ENCODE assay signal across 1 cellular context in the genomic region with DNA sequence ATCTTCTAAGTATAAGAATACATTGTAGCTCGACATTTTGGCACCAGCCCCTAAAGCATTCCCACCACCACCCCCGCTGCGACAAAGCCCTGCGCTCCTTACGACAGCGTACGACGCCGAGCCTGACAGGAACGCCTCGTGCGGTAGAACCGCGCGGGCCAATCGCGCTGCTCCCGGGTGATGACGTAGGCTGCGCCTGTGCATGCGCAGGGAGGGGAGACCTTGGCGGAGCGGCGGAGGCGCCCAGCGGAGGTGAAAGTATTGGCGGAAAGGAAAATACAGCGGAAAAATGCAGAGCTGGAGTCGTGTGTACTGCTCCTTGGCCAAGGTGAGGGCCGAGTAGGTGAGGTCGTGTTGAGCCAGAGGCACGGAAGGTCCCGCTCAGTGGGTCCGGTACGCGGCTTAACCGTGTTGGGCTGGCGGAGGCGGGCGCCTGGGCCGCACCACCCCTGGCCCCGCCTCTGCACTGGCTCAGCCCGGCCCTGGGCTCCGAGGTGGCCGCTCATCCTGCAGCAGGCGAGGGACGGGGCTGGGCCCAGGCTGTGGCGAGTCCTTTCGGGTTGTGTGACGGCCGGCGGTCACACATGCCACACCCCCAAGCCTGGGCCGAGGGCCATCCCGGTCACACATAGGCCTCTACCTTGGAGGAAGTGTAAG.
TF ChIP-seq lines count a peak whose summit lies in the region.

A gene with protein sequence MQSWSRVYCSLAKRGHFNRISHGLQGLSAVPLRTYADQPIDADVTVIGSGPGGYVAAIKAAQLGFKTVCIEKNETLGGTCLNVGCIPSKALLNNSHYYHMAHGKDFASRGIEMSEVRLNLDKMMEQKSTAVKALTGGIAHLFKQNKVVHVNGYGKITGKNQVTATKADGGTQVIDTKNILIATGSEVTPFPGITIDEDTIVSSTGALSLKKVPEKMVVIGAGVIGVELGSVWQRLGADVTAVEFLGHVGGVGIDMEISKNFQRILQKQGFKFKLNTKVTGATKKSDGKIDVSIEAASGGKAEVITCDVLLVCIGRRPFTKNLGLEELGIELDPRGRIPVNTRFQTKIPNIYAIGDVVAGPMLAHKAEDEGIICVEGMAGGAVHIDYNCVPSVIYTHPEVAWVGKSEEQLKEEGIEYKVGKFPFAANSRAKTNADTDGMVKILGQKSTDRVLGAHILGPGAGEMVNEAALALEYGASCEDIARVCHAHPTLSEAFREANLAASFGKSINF (plus strand): TSS at position 222 of the 657 bp plus-strand sequence. CDS start 68 bp downstream, at position 290.

TF ChIP-seq in HepG2, 621 proteins besides CTCF, POLR2A, EP300 and RAD21 (continued from another document and continues in another):
- TF ChIP-seq, protein P1, sequence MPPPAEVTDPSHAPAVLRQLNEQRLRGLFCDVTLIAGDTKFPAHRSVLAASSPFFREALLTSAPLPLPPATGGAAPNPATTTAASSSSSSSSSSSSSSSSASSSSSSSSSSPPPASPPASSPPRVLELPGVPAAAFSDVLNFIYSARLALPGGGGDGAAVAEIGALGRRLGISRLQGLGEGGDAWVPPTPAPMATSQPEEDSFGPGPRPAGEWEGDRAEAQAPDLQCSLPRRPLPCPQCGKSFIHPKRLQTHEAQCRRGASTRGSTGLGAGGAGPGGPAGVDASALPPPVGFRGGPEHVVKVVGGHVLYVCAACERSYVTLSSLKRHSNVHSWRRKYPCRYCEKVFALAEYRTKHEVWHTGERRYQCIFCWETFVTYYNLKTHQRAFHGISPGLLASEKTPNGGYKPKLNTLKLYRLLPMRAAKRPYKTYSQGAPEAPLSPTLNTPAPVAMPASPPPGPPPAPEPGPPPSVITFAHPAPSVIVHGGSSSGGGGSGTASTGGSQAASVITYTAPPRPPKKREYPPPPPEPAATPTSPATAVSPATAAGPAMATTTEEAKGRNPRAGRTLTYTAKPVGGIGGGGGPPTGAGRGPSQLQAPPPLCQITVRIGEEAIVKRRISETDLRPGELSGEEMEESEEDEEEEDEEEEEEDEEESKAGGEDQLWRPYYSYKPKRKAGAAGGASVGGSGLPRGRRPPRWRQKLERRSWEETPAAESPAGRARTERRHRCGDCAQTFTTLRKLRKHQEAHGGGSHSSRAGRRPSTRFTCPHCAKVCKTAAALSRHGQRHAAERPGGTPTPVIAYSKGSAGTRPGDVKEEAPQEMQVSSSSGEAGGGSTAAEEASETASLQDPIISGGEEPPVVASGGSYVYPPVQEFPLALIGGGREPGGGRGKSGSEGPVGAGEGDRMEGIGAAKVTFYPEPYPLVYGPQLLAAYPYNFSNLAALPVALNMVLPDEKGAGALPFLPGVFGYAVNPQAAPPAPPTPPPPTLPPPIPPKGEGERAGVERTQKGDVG (CRISPR knock-in tag; IDR thresholded peaks at IDR 0.05; ENCODE audit: borderline replicate concordance) = peak; percentile 84; the same call in 1 of the 2 replicates
- TF ChIP-seq ZFP82 (CRISPR knock-in tag; IDR thresholded peaks at IDR 0.05; ENCODE audit: borderline replicate concordance) (peak; percentile 87), SP2 (CRISPR knock-in tag; IDR thresholded peaks at IDR 0.05) (no peak), PRPF4 (IDR thresholded peaks at IDR 0.05; ENCODE audit: low read depth, low read length, poor library complexity, severe bottlenecking) (no peak), RFX1 (IDR thresholded peaks at IDR 0.05) (no peak), CREBL2 (CRISPR knock-in tag; IDR thresholded peaks at IDR 0.05; ENCODE audit: borderline replicate concordance) (peak; percentile 87; the same call in 1 of the 2 replicates), TRIM22 (IDR thresholded peaks at IDR 0.05) (no peak), ZNF225 (CRISPR knock-in tag; IDR thresholded peaks at IDR 0.05) (peak; percentile 81), PRMT3 (CRISPR knock-in tag; IDR thresholded peaks at IDR 0.05; ENCODE audit: borderline replicate concordance, low read depth) (0 out of 2 replicates have a peak, but pooled peaks have one; percentile 16), HMG20B (CRISPR knock-in tag; conservative IDR thresholded peaks at IDR 0.05) (no peak), FOXA1 (IDR thresholded peaks at IDR 0.05) (no peak), FOXA1 (CRISPR knock-in tag; IDR thresholded peaks at IDR 0.05) (peak; percentile 7; the same call in 1 of the 2 replicates), RAD51 (IDR thresholded peaks at IDR 0.05; ENCODE audit: borderline replicate concordance) (no peak), ZMYM3 (CRISPR knock-in tag; IDR thresholded peaks at IDR 0.05) (no peak), XRCC5 (optimal IDR thresholded peaks at IDR 0.05; ENCODE audit: low read length) (peak; percentile 82), SMAD3 (CRISPR knock-in tag; IDR thresholded peaks at IDR 0.05) (peak; percentile 69), ZNF576 (CRISPR knock-in tag; IDR thresholded peaks at IDR 0.05) (no peak), ZNF282 (IDR thresholded peaks at IDR 0.05; ENCODE audit: partially characterized antibody) (no peak), SIX4 (CRISPR knock-in tag; IDR thresholded peaks at IDR 0.05) (0 out of 2 replicates have a peak, but pooled peaks have one; percentile 42), ZIK1 (CRISPR knock-in tag; IDR thresholded peaks at IDR 0.05; ENCODE audit: borderline replicate concordance, low read depth) (peak; percentile 77; the same call in 1 of the 2 replicates), THRA (CRISPR knock-in tag; IDR thresholded peaks at IDR 0.05; ENCODE audit: borderline replicate concordance) (no peak; the same call in 1 of the 2 replicates), DMAP1 (CRISPR knock-in tag; IDR thresholded peaks at IDR 0.05) (peak; percentile 85), ZNF280D (CRISPR knock-in tag; IDR thresholded peaks at IDR 0.05) (peak; percentile 70; the same call in 1 of the 2 replicates), ZNF235 (CRISPR knock-in tag; IDR thresholded peaks at IDR 0.05; ENCODE audit: borderline replicate concordance) (no peak), ASH2L (IDR thresholded peaks at IDR 0.05; ENCODE audit: insufficient read length, low read depth, low read length) (peak; percentile 88), ZBTB21 (CRISPR knock-in tag; IDR thresholded peaks at IDR 0.05) (peak; percentile 90), ZNF232 (CRISPR knock-in tag; IDR thresholded peaks at IDR 0.05; ENCODE audit: borderline replicate concordance) (peak; percentile 70; the same call in 1 of the 2 replicates), ZNF17 (CRISPR knock-in tag; IDR thresholded peaks at IDR 0.05) (no peak), ZNF354B (CRISPR knock-in tag; IDR thresholded peaks at IDR 0.05) (no peak), RARG (CRISPR knock-in tag; IDR thresholded peaks at IDR 0.05; ENCODE audit: low read depth) (no peak), PAWR (CRISPR knock-in tag; IDR thresholded peaks at IDR 0.05; ENCODE audit: borderline replicate concordance) (no peak)
- TF ChIP-seq, protein P2, sequence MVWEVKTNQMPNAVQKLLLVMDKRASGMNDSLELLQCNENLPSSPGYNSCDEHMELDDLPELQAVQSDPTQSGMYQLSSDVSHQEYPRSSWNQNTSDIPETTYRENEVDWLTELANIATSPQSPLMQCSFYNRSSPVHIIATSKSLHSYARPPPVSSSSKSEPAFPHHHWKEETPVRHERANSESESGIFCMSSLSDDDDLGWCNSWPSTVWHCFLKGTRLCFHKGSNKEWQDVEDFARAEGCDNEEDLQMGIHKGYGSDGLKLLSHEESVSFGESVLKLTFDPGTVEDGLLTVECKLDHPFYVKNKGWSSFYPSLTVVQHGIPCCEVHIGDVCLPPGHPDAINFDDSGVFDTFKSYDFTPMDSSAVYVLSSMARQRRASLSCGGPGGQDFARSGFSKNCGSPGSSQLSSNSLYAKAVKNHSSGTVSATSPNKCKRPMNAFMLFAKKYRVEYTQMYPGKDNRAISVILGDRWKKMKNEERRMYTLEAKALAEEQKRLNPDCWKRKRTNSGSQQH (CRISPR knock-in tag; IDR thresholded peaks at IDR 0.05; ENCODE audit: low read depth) = peak; percentile 57; the same call in 1 of the 2 replicates
- TF ChIP-seq, protein P3, sequence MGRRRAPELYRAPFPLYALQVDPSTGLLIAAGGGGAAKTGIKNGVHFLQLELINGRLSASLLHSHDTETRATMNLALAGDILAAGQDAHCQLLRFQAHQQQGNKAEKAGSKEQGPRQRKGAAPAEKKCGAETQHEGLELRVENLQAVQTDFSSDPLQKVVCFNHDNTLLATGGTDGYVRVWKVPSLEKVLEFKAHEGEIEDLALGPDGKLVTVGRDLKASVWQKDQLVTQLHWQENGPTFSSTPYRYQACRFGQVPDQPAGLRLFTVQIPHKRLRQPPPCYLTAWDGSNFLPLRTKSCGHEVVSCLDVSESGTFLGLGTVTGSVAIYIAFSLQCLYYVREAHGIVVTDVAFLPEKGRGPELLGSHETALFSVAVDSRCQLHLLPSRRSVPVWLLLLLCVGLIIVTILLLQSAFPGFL (CRISPR knock-in tag; IDR thresholded peaks at IDR 0.05) = no peak
- TF ChIP-seq, protein P4, sequence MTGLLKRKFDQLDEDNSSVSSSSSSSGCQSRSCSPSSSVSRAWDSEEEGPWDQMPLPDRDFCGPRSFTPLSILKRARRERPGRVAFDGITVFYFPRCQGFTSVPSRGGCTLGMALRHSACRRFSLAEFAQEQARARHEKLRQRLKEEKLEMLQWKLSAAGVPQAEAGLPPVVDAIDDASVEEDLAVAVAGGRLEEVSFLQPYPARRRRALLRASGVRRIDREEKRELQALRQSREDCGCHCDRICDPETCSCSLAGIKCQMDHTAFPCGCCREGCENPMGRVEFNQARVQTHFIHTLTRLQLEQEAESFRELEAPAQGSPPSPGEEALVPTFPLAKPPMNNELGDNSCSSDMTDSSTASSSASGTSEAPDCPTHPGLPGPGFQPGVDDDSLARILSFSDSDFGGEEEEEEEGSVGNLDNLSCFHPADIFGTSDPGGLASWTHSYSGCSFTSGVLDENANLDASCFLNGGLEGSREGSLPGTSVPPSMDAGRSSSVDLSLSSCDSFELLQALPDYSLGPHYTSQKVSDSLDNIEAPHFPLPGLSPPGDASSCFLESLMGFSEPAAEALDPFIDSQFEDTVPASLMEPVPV (CRISPR knock-in tag; IDR thresholded peaks at IDR 0.05) = peak; percentile 88
- TF ChIP-seq, protein P5, sequence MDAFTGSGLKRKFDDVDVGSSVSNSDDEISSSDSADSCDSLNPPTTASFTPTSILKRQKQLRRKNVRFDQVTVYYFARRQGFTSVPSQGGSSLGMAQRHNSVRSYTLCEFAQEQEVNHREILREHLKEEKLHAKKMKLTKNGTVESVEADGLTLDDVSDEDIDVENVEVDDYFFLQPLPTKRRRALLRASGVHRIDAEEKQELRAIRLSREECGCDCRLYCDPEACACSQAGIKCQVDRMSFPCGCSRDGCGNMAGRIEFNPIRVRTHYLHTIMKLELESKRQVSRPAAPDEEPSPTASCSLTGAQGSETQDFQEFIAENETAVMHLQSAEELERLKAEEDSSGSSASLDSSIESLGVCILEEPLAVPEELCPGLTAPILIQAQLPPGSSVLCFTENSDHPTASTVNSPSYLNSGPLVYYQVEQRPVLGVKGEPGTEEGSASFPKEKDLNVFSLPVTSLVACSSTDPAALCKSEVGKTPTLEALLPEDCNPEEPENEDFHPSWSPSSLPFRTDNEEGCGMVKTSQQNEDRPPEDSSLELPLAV (CRISPR knock-in tag; conservative IDR thresholded peaks at IDR 0.05; ENCODE audit: low read depth) = no peak; the same call in 1 of the 2 replicates
- TF ChIP-seq, protein P6, sequence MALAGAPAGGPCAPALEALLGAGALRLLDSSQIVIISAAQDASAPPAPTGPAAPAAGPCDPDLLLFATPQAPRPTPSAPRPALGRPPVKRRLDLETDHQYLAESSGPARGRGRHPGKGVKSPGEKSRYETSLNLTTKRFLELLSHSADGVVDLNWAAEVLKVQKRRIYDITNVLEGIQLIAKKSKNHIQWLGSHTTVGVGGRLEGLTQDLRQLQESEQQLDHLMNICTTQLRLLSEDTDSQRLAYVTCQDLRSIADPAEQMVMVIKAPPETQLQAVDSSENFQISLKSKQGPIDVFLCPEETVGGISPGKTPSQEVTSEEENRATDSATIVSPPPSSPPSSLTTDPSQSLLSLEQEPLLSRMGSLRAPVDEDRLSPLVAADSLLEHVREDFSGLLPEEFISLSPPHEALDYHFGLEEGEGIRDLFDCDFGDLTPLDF (CRISPR knock-in tag; IDR thresholded peaks at IDR 0.05) = no peak
